31 cellular contexts compared by ENCODE assay signal in genomic region chr3:81072591-81072990, GRCh38.
"Had no signal": no experiment of that assay in that cellular context is flagged by ENCODE, and none has a peak within 500 bp of the region (broad histone marks: within the 10 kb centered on the region; RNA-seq: fewer than 3 reads in every experiment).

No MANE protein-coding gene starts in this region.

- H3K4me1 ChIP-seq: adrenal gland, ascending aorta, body of pancreas, breast epithelium had no signal

- ATAC-seq: activated naive CD4-positive, alpha-beta T cell treated with anti-CD3 and anti-CD28 coated beads, Interleukin-2, amount 50 U/mL, for 72 hours; activated naive CD8-positive, alpha-beta T cell treated with anti-CD3 and anti-CD28 coated beads, Interleukin-2, amount 50 U/mL, for 24 hours; activated T-cell treated with anti-CD3 and anti-CD28 coated beads, Interleukin-2, amount 50 U/mL, for 4 hours; activated T-cell treated with anti-CD3 and anti-CD28 coated beads, Interleukin-2, amount 50 U/mL, for 72 hours; activated T-helper 17 cell treated with anti-CD3 and anti-CD28 coated beads, Interleukin-2, amount 50 U/mL, for 72 hours; body of pancreas had no signal

- H3K27me3 ChIP-seq: adrenal gland, ascending aorta, body of pancreas, brain microvascular endothelial cell, breast epithelium, cardiac muscle cell had no signal

- H3K4me3 ChIP-seq: adrenal gland, ascending aorta, body of pancreas, breast epithelium, cardiac muscle cell had no signal

- H3K9me3 ChIP-seq: adrenal gland, ascending aorta, body of pancreas, breast epithelium had no signal

- DNase-seq: activated effector memory CD4-positive, alpha-beta T cell treated with anti-CD3 and anti-CD28 coated beads, Interleukin-2, amount 50 U/mL, for 16 hours; activated effector memory CD4-positive, alpha-beta T cell treated with Interleukin-2 at 50 U/mL for 16 hours; activated gamma-delta T cell; activated gamma-delta T cell treated with Interleukin-2 at 50 U/mL for 16 hours; activated naive CD4-positive, alpha-beta T cell; activated naive CD4-positive, alpha-beta T cell treated with anti-CD3 and anti-CD28 coated beads for 36 hours; activated naive CD4-positive, alpha-beta T cell treated with anti-CD3 and anti-CD28 coated beads, Interleukin-2, amount 10 ng/mL, durations not matched to agents 7 days and 5 days; activated naive CD4-positive, alpha-beta T cell treated with anti-CD3 and anti-CD28 coated beads, Interleukin-2, amount 50 U/mL, for 16 hours; activated naive CD4-positive, alpha-beta T cell treated with Interleukin-2 at 50 U/mL for 16 hours; activated naive CD8-positive, alpha-beta T cell treated with anti-CD3 and anti-CD28 coated beads for 36 hours; activated naive CD8-positive, alpha-beta T cell treated with anti-CD3 and anti-CD28 coated beads, Interleukin-2, amount 10 ng/mL, durations not matched to agents 7 days and 5 days; activated naive CD8-positive, alpha-beta T cell treated with anti-CD3 and anti-CD28 coated beads, Interleukin-2, amount 50 U/mL, for 24 hours; activated T-cell treated with anti-CD3 and anti-CD28 coated beads, Interleukin-2, amount 50 U/mL, for 1 hour; activated T-cell treated with anti-CD3 and anti-CD28 coated beads, Interleukin-2, amount 50 U/mL, for 24 hours; activated T-cell treated with anti-CD3 and anti-CD28 coated beads, Interleukin-2, amount 50 U/mL, for 4 hours; activated T-cell treated with anti-CD3 and anti-CD28 coated beads, Interleukin-2, amount 50 U/mL, for 48 hours; activated T-cell treated with anti-CD3 and anti-CD28 coated beads, Interleukin-2, amount 50 U/mL, for 72 hours; adrenal gland; amniotic stem cell; amygdala; anterior cingulate cortex; aorta; body of pancreas; brain microvascular endothelial cell; central memory CD4-positive, alpha-beta T cell; cerebellar nuclear complex had no signal

- H3K36me3 ChIP-seq: adrenal gland, ascending aorta, brain microvascular endothelial cell, breast epithelium, cardiac muscle cell had no signal

- H3K27ac ChIP-seq: adrenal gland, ascending aorta, body of pancreas, brain microvascular endothelial cell, breast epithelium, cardiac muscle cell had no signal
